Comparison of ENCODE assay signal across 9 cellular contexts in the genomic region with DNA sequence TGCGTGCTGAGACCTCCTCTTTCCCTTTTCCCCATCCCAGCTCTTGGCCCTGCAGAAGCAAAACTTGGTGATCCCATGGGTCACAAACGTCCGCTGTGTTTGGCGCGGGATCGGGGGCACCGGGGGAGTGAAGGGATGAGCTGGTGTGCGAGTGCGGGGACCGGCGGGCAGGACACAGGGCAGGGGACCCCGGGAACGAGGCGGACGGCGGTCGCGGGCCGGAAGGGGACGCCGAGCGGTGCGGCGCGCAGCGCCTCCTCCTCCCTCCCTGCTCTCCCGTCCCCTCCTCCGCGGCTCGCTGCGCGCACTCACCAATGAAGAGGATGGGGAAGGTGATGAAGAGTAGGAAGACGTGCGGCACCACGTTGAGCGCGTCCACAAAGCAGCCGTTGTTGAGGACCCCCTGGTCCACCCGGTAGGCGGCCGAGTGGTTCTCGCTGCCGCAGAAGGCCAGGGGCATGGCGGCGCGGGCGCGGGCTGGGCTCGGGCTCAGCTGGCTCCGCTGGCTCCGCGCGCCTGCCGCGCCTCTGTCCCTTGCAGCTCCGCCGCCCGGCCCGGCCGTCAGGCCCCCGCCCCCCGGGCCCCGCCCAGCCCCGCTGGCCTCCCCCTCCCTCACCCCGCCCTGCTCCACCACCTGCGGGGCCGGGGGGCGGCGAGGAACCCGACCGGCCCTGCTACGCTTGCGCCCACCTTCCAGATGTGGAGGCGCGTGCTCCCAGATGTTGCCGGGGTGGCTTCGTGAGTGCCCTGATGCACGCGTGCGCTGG. TPM values are rescaled to one million over a fixed set of nuclear protein-coding genes. Genes with fewer than 3 reads are reported as not detected.
DNase-seq lines count a peak whose midpoint lies in the region; ATAC-seq and TF ChIP-seq lines count a peak whose summit lies in the region.
"Had no signal": no experiment of that assay in that cellular context is flagged by ENCODE, and none has a peak within 500 bp of the region (broad histone marks: within the 10 kb centered on the region; RNA-seq: fewer than 3 reads in every experiment).

A gene (minus strand): TSS at position 529 of the 767 bp plus-strand sequence. CDS start 69 bp downstream, at position 460.

- H3K27ac Mint-ChIP-seq in endodermal cell: no peak within 1 kb of the TSS

- H3K9me3 ChIP-seq in DND-41 (ENCODE audit: insufficient read depth, low read length, severe bottlenecking) (no peaks in the 10 kb centered on the region), endodermal cell (ENCODE audit: control insufficient read depth, low read length) (no peaks in the 10 kb centered on the region)

- no peaks in the 10 kb centered on the region for H3K36me3 Mint-ChIP-seq in endodermal cell (ENCODE audit: low read depth)

- peaks cover 9% of the 10 kb centered on the region for H3K4me1 Mint-ChIP-seq in endodermal cell

- H3K4me2 ChIP-seq in DND-41 (ENCODE audit: insufficient read depth, low read length): peak within 1 kb of the TSS; percentile 67

- intact Hi-C loops in posterior vena cava (cut with DNase I): no loop called here

- H2AFZ ChIP-seq in DND-41 (ENCODE audit: low read depth, low read length): peak within 1 kb of the TSS; percentile 54

- ATAC-seq in DND-41 (ENCODE audit: insufficient read depth, low read depth): peak; percentile 71
- ATAC-seq in GM21423 (IDR thresholded peaks at IDR 0.05; ENCODE audit: unreplicated experiment): no peak

- H3K4me1 ChIP-seq in DND-41 (ENCODE audit: insufficient read depth, low read length): peaks cover 32% of the 10 kb centered on the region
- no peaks in the 10 kb centered on the region for H3K4me1 ChIP-seq in endodermal cell (ENCODE audit: control insufficient read depth, insufficient read depth, low read length)

- H4K20me1 ChIP-seq in DND-41 (ENCODE audit: insufficient read depth, low read length): no peaks in the 10 kb centered on the region

- H3K79me2 ChIP-seq in DND-41 (ENCODE audit: insufficient read depth, low read length): no peaks in the 10 kb centered on the region

- peak within 1 kb of the TSS; percentile 31; the same call in 1 of the 2 replicates for H3K27ac ChIP-seq in DND-41 (ENCODE audit: low read length)
- H3K27ac ChIP-seq in endodermal cell (ENCODE audit: low read depth, low read length): no peak within 1 kb of the TSS

- H3K36me3 ChIP-seq in DND-41 (ENCODE audit: insufficient read depth, low read length) (no peaks in the 10 kb centered on the region), endodermal cell (ENCODE audit: control insufficient read depth, insufficient read depth, low read length) (no peaks in the 10 kb centered on the region)

- H3K27me3 ChIP-seq in DND-41 (ENCODE audit: insufficient read depth, low read length, poor library complexity) (no peaks in the 10 kb centered on the region), endodermal cell (ENCODE audit: control insufficient read depth, insufficient read depth, low read length, poor library complexity, severe bottlenecking) (peaks cover 61% of the 10 kb centered on the region)

- peaks cover 96% of the 10 kb centered on the region for H3K27me3 Mint-ChIP-seq in endodermal cell (ENCODE audit: insufficient read depth)

- 1 to 2% methylated on average over 19 to 51 of the region's 80 CpGs for WGBS in endodermal cell (ENCODE audit: insufficient coverage in 1 of 2, insufficient read length in 1 of 2), 2 experiments

- peak within 1 kb of the TSS; percentile 50 for H3K9ac ChIP-seq in DND-41 (ENCODE audit: low read depth, low read length)
- no peak within 1 kb of the TSS for H3K9ac ChIP-seq in endodermal cell (ENCODE audit: extremely low read depth, low read length, poor library complexity, severe bottlenecking)

- TF ChIP-seq CTCF in DND-41 (IDR thresholded peaks at IDR 0.05; ENCODE audit: borderline replicate concordance, extremely low read depth, low read length, poor library complexity, severe bottlenecking): no peak
- TF ChIP-seq CTCF in endodermal cell (conservative IDR thresholded peaks at IDR 0.05): peak; percentile 17

- DNase-seq in DND-41: peak; percentile 55
- peak; percentile 30 for DNase-seq in NCI-H2196 (lab: John Stamatoyannopoulos, UW; ENCODE audit: unreplicated experiment)
- DNase-seq in endodermal cell: peak; percentile 82
- peak; percentile 73 for DNase-seq in posterior vena cava (ENCODE audit: low spot score)
- no peak for DNase-seq in NCI-H2081 treated with DMSO at 0.1 percent for 48 hours (lab: John Stamatoyannopoulos, UW)
- no peak for DNase-seq in DMS153 (lab: John Stamatoyannopoulos, UW)
- no peak for DNase-seq in stimulated activated CD4-positive, alpha-beta T cell treated with anti-CD3 and anti-CD28 coated beads, Interleukin-4, amount 100 ng/mL, for 24 hours
- DNase-seq: NK-92 treated with Interleukin-12 subunit alpha and Interleukin-12 subunit beta, amount 100 ng/mL, for 24 hours had no signal

- H3K4me3 ChIP-seq in DND-41 (ENCODE audit: low read depth in 1 of 2, low read length in 2 of 2) (peak within 1 kb of the TSS; percentile 10 to 64; a peak in 3 of 4 replicates), endodermal cell (ENCODE audit: low read length) (peak within 1 kb of the TSS; percentile 77)

- no peaks in the 10 kb centered on the region for H3K9me3 Mint-ChIP-seq in endodermal cell

- H3K4me3 Mint-ChIP-seq in endodermal cell: peak within 1 kb of the TSS; percentile 64

RNA-seq across cellular contexts. Expression of the gene that starts here (rescaled TPM):
- under 1 TPM in 1 of 2 donors, not detected in 1; 0.55 TPM for total RNA-seq in endodermal cell
- 4.5 TPM for polyA plus RNA-seq in endodermal cell (2013, experiment 1 of 2)
- polyA plus RNA-seq in endodermal cell (2013, experiment 2 of 2): 3.9 TPM
- 10 to 100 TPM in 1 of 2 donors, 1 to 10 TPM in 1; 3.4 to 11.4 TPM for total RNA-seq in posterior vena cava

Comparison
In these comparisons a context has a peak if more than half of its experiments do, and no peak if none do; other contexts are left out.
1. DNase-seq: peak in DND-41 (single experiment), NCI-H2196 (single experiment), endodermal cell (single experiment) and posterior vena cava (single experiment); none in NCI-H2081 treated with DMSO at 0.1 percent for 48 hours (single experiment), DMS153 (single experiment) and stimulated activated CD4-positive, alpha-beta T cell treated with anti-CD3 and anti-CD28 coated beads, Interleukin-4, amount 100 ng/mL, for 24 hours (single experiment).